In the genomic region with DNA sequence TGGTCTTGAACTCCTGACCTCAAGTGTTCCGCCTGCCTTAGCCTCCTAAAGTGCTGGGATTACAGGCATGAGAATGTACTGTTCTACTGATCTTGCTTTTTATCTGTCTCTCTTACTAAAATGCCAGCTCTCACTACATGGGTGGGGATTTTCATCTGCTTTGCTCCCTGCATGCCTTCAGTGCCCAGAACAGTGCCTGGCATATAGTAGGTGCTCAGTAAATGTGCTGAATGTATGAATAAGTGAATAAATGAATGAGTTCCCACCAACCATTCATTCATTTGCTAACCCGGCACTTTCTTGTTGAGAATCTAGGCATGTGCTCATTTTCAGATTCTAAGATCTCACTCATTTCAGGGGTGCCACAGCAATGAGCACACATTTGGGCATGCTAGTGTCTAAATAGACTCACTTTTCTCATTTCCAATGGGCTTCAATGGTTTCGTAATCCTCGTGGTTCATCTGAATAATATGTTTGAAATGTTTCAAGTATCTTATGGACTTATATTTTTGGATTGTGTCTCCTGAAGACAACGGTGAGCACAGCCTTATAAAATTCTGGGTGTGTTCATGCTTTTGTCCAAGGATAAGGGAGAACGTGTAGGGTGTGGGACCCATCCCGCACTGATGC, we compare ENCODE assay signal across 1 cellular context.
A peak's percentile ranks its signal among the peaks of the same experiment; 100 is the strongest.
TF ChIP-seq lines count a peak whose summit lies in the region.

No MANE protein-coding gene starts in this region.

TF ChIP-seq in HepG2, 621 proteins besides CTCF, POLR2A, EP300 and RAD21:
- TF ChIP-seq ZNF496 (CRISPR knock-in tag; IDR thresholded peaks at IDR 0.05; ENCODE audit: insufficient replicate concordance) (no peak), ZBTB7A (CRISPR knock-in tag; IDR thresholded peaks at IDR 0.05) (no peak), PAF1 (CRISPR knock-in tag; IDR thresholded peaks at IDR 0.05) (peak; percentile 40), CEBPB (IDR thresholded peaks at IDR 0.05; ENCODE audit: borderline replicate concordance, low read depth, low read length) (peak; percentile 38; the same call in 1 of the 2 replicates), ZNF24 (IDR thresholded peaks at IDR 0.05) (peak; percentile 93), SAFB2 (CRISPR knock-in tag; IDR thresholded peaks at IDR 0.05; ENCODE audit: borderline replicate concordance, low read depth) (0 out of 2 replicates have a peak, but pooled peaks have one; percentile 21), ZMYM2 (CRISPR knock-in tag; IDR thresholded peaks at IDR 0.05) (peak; percentile 23; the same call in 1 of the 2 replicates), POLR2AphosphoS2 (IDR thresholded peaks at IDR 0.05; ENCODE audit: low read depth, low read length) (peak; percentile 76; the same call in 1 of the 2 replicates), POLR2G (IDR thresholded peaks at IDR 0.05; ENCODE audit: low read depth, low read length) (peak; percentile 22), NFKB2 (CRISPR knock-in tag; IDR thresholded peaks at IDR 0.05; ENCODE audit: borderline replicate concordance) (no peak), ZC3H13 (CRISPR knock-in tag; IDR thresholded peaks at IDR 0.05) (peak; percentile 23)
